Comparison of ENCODE assay signal across 8 cellular contexts in genomic region chr14:103292426-103293374, GRCh38. TPM values are rescaled to one million over a fixed set of nuclear protein-coding genes. Genes with fewer than 3 reads are reported as not detected.
DNase-seq lines count a peak whose midpoint lies in the region; TF ChIP-seq lines count a peak whose summit lies in the region.

No MANE protein-coding gene starts in this region.

- no peak overlapping the region for H4K91ac ChIP-seq in neuronal stem cell (ENCODE audit: low read depth, low read length, poor library complexity)

- H2AK5ac ChIP-seq in neuronal stem cell (ENCODE audit: low read depth, low read length) = no peak overlapping the region

- H3K9ac ChIP-seq in neuronal stem cell (ENCODE audit: low read depth, low read length, poor library complexity) = no peak overlapping the region

- no peak overlapping the region for H3K4me3 ChIP-seq in HL-60 (replicated peaks; ENCODE audit: insufficient read depth, low read length)
- H3K4me3 ChIP-seq in fibroblast of the aortic adventitia (ENCODE audit: low read depth, low read length) = no peak overlapping the region
- no peak overlapping the region for H3K4me3 ChIP-seq in neuronal stem cell (ENCODE audit: low read length in 2 of 2)

- H3K4me1 ChIP-seq in neuronal stem cell (ENCODE audit: control insufficient read depth in 2 of 2, insufficient read depth in 1 of 2, low read depth in 1 of 2, low read length in 2 of 2) = no peaks in the 10 kb centered on the region

- no peaks in the 10 kb centered on the region for H3K79me1 ChIP-seq in neuronal stem cell (ENCODE audit: low read depth, low read length)

- DNase-seq in NCI-H82 (lab: John Stamatoyannopoulos, UW) (peak; percentile 79), NCI-H82 treated with DMSO at 0.1 percent for 48 hours (lab: John Stamatoyannopoulos, UW; ENCODE audit: unreplicated experiment) (no peak), HL-60 (ENCODE audit: low read depth in 1 of 2, low spot score in 1 of 2) (peak; percentile 43 to 68), OCI-M1 (lab: John Stamatoyannopoulos, UW) (peak; percentile 80), fibroblast of the aortic adventitia (ENCODE audit: low read depth) (peak; percentile 74), neuronal stem cell (ENCODE audit: low spot score) (peak; percentile 73), stromal cell of bone marrow (ENCODE audit: low read depth) (peak; percentile 43)
- peak; percentile 86 for DNase-seq in activated T-cell treated with anti-CD3 and anti-CD28 coated beads, Interleukin-2, amount 50 U/mL, for 48 hours

- no peak overlapping the region for H2BK120ac ChIP-seq in neuronal stem cell (ENCODE audit: low read depth, low read length)

- TF ChIP-seq CTCF in HL-60 (IDR thresholded peaks at IDR 0.05; ENCODE audit: insufficient read depth, low read length) (peak; percentile 91), fibroblast of the aortic adventitia (IDR thresholded peaks at IDR 0.05; ENCODE audit: insufficient read depth, low read length) (peak; percentile 96)

- no peak overlapping the region for H3K14ac ChIP-seq in neuronal stem cell (ENCODE audit: low read length)

- H3K27ac ChIP-seq in HL-60 (replicated peaks) = no peak overlapping the region
- H3K27ac ChIP-seq in neuronal stem cell (replicated peaks; ENCODE audit: low read length) = no peak overlapping the region

- H2BK12ac ChIP-seq in neuronal stem cell (ENCODE audit: low read length) = no peak overlapping the region

- H3K36me3 ChIP-seq in neuronal stem cell (replicated peaks in 1 of 2; ENCODE audit: control insufficient read depth in 2 of 2, insufficient read depth in 2 of 2, low read length in 2 of 2) = no peaks in the 10 kb centered on the region

- H4K8ac ChIP-seq in neuronal stem cell (ENCODE audit: low read depth, low read length) = no peak overlapping the region

- H2BK15ac ChIP-seq in neuronal stem cell (ENCODE audit: low read length) = no peak overlapping the region

- no CpG with 5 or more reads among the region's 10 CpGs for WGBS in neuronal stem cell (ENCODE audit: extremely low coverage in 2 of 2, insufficient read length in 2 of 2, insufficient replicate concordance in 1 of 2), 2 donors

- no peak overlapping the region for H2AFZ ChIP-seq in neuronal stem cell (ENCODE audit: low read length)

- H3K27me3 ChIP-seq in HL-60 (ENCODE audit: insufficient read depth, poor library complexity, severe bottlenecking) (no peaks in the 10 kb centered on the region), neuronal stem cell (ENCODE audit: control insufficient read depth in 3 of 3, insufficient read depth in 3 of 3, low read depth in 1 of 3, low read length in 3 of 3) (peaks cover 0 to 26% (median 0%) of the 10 kb centered on the region in 3 experiments)

- no peak overlapping the region for H3K4ac ChIP-seq in neuronal stem cell (ENCODE audit: low read length)

- no peak overlapping the region for H3K4me2 ChIP-seq in neuronal stem cell (ENCODE audit: insufficient read depth, low read length, poor library complexity, severe bottlenecking)

- no peak overlapping the region for H2BK5ac ChIP-seq in neuronal stem cell (ENCODE audit: low read length)

- H3K9me3 ChIP-seq in neuronal stem cell (replicated peaks in 1 of 2; ENCODE audit: control insufficient read depth in 2 of 2, insufficient read depth in 1 of 2, low read depth in 1 of 2, low read length in 2 of 2) = no peaks in the 10 kb centered on the region

- H3K23ac ChIP-seq in neuronal stem cell (ENCODE audit: low read depth, low read length, poor library complexity) = no peak overlapping the region

- no peak overlapping the region for H3K18ac ChIP-seq in neuronal stem cell (ENCODE audit: low read length)

RNA-seq across cellular contexts. Expression of gene EIF5, which starts 41.3 kb away (rescaled TPM):
- total RNA-seq in fibroblast of the aortic adventitia (ENCODE audit: low replicate concordance) = 322 and 328 TPM in 2 replicates
- polyA plus RNA-seq in neuronal stem cell (2013, experiment 1 of 2) = 304 TPM
- polyA plus RNA-seq in neuronal stem cell (2013, experiment 2 of 2) = 312 TPM
